13 cellular contexts compared by ENCODE assay signal in the genomic region with DNA sequence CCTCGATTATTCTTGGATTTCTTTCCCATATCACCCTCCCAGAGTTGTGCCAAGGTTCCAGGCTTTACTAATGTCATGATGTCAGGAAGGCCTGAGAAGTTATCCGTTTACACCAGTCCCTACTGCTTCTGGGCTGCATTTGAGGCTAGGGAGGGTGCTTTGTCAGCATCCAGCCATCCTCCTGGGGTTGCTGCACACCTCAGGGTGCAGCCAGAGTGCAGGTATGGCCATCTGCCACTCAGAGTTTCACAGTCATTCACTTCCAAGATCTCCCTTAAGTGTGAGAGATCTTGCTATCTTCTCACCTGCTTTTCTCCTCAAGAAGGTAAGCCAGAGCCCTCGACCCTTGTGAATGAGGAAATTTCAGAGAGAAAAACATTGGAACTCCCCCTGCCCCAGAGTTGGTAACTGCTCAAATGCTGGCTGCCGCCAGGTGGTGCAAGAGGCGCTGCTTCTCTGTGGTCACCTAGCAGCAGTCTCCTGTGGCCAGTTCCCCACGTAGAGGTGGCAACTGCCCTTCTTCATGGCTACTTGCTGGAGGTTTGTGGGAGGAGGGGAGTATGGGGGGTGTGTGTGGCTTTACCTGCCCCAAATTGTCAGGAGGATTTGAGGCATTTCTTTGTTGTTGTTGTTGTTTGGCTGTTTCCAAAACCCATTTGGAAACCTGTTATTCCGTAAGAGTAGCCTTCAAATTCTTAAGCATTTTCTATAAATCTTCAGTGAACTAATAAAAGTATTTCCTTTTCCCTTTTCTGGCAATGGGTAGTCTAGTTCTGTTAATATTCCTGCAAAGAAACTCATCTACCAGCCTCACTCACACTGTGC.
DNase-seq lines count a peak whose midpoint lies in the region; ATAC-seq and TF ChIP-seq lines count a peak whose summit lies in the region.
"Had no signal": no experiment of that assay in that cellular context is flagged by ENCODE, and none has a peak within 500 bp of the region (broad histone marks: within the 10 kb centered on the region; RNA-seq: fewer than 3 reads in every experiment).

No MANE protein-coding gene starts in this region.

- H3F3A ChIP-seq in smooth muscle cell (ENCODE audit: low read depth) = no peaks in the 10 kb centered on the region

- no peak overlapping the region for H3K4me2 ChIP-seq in smooth muscle cell
- H3K4me2 ChIP-seq: BLaER1 treated with 17β-estradiol and CSF1 and Interleukin-3, amounts not matched to agents 10 nM and 100 nM had no signal

- H2AFZ ChIP-seq in smooth muscle cell (ENCODE audit: low read depth) = no peak overlapping the region

- ATAC-seq in HG03175 (IDR thresholded peaks at IDR 0.05; ENCODE audit: unreplicated experiment) = no peak
- ATAC-seq: activated T-helper 17 cell treated with anti-CD3 and anti-CD28 coated beads, Interleukin-2, amount 50 U/mL, for 72 hours; psoas muscle had no signal

- no peaks in the 10 kb centered on the region for H3K36me3 ChIP-seq in cardiac muscle cell
- no peaks in the 10 kb centered on the region for H3K36me3 ChIP-seq in right atrium auricular region
- no peaks in the 10 kb centered on the region for H3K36me3 ChIP-seq in smooth muscle cell (ENCODE audit: low read depth)
- H3K36me3 ChIP-seq: BLaER1 treated with 17β-estradiol and CSF1 and Interleukin-3, amounts not matched to agents 10 nM and 100 nM had no signal

- H3K4me1 ChIP-seq in cardiac muscle cell (ENCODE audit: low read depth) (no peaks in the 10 kb centered on the region), right atrium auricular region (peaks cover 0 to 18% of the 10 kb centered on the region in 2 donors), smooth muscle cell (ENCODE audit: low read depth) (no peaks in the 10 kb centered on the region)
- H3K4me1 ChIP-seq: BLaER1 treated with 17β-estradiol and CSF1 and Interleukin-3, amounts not matched to agents 10 nM and 100 nM; psoas muscle had no signal

- WGBS in smooth muscle cell (ENCODE audit: low lambda C conversion rate) = 70% methylated on average over 7 of the region's 7 CpGs

- H3K27me3 ChIP-seq in cardiac muscle cell (no peaks in the 10 kb centered on the region), right atrium auricular region (no peaks in the 10 kb centered on the region), smooth muscle cell (ENCODE audit: low read depth) (no peaks in the 10 kb centered on the region)
- H3K27me3 ChIP-seq: BLaER1 treated with 17β-estradiol and CSF1 and Interleukin-3, amounts not matched to agents 10 nM and 100 nM had no signal

- H3K79me2 ChIP-seq in smooth muscle cell (ENCODE audit: low read depth) = no peaks in the 10 kb centered on the region

- H3K9ac ChIP-seq in smooth muscle cell (ENCODE audit: low read depth) = no peak overlapping the region
- H3K9ac ChIP-seq: BLaER1 treated with 17β-estradiol and CSF1 and Interleukin-3, amounts not matched to agents 10 nM and 100 nM had no signal

- H4K20me1 ChIP-seq in smooth muscle cell (ENCODE audit: low read depth) = no peaks in the 10 kb centered on the region
- H4K20me1 ChIP-seq: BLaER1 treated with 17β-estradiol and CSF1 and Interleukin-3, amounts not matched to agents 10 nM and 100 nM had no signal

- H3K4me3 ChIP-seq in cardiac muscle cell (no peak overlapping the region), right atrium auricular region (no peak overlapping the region), fibroblast of villous mesenchyme (ENCODE audit: low read depth, low read length) (no peak overlapping the region), smooth muscle cell (no peak overlapping the region)
- H3K4me3 ChIP-seq: BLaER1 treated with 17β-estradiol and CSF1 and Interleukin-3, amounts not matched to agents 10 nM and 100 nM; psoas muscle had no signal

- no peaks in the 10 kb centered on the region for H3K9me3 ChIP-seq in cardiac muscle cell (ENCODE audit: low read depth)
- H3K9me3 ChIP-seq in right atrium auricular region = no peaks in the 10 kb centered on the region
- no peaks in the 10 kb centered on the region for H3K9me3 ChIP-seq in smooth muscle cell (replicated peaks; ENCODE audit: low read depth)
- H3K9me3 ChIP-seq: psoas muscle had no signal

- peak in 1 of 2 donors; percentile 16 for DNase-seq in cardiac muscle cell (ENCODE audit: low read depth in 1 of 2, low spot score in 1 of 2)
- DNase-seq in right atrium auricular region (ENCODE audit: low spot score) = no peak
- peak; percentile 8 for DNase-seq in OCI-M1 (lab: John Stamatoyannopoulos, UW)
- DNase-seq in fibroblast of villous mesenchyme (ENCODE audit: low read depth) = no peak
- no peak for DNase-seq in smooth muscle cell (lab: John Stamatoyannopoulos, UW; ENCODE audit: unreplicated experiment)
- no peak for DNase-seq in midbrain (lab: John Stamatoyannopoulos, UW)
- DNase-seq in putamen (ENCODE audit: low spot score) = no peak
- DNase-seq: NCI-H2081, psoas muscle, T-helper 2 cell had no signal

- TF ChIP-seq CTCF in cardiac muscle cell (IDR thresholded peaks at IDR 0.05; ENCODE audit: low read depth, low read length) (peak; percentile 24), right atrium auricular region (IDR thresholded peaks at IDR 0.05) (no peak), fibroblast of villous mesenchyme (IDR thresholded peaks at IDR 0.05; ENCODE audit: insufficient read depth, low read depth, low read length) (peak; percentile 12), smooth muscle cell (IDR thresholded peaks at IDR 0.05; ENCODE audit: borderline replicate concordance, insufficient read depth, poor library complexity, severe bottlenecking) (peak; percentile 35)

- H3K27ac ChIP-seq in cardiac muscle cell (no peak overlapping the region), right atrium auricular region (no peak overlapping the region), smooth muscle cell (ENCODE audit: low read depth) (no peak overlapping the region)
- H3K27ac ChIP-seq: BLaER1 treated with 17β-estradiol and CSF1 and Interleukin-3, amounts not matched to agents 10 nM and 100 nM; psoas muscle had no signal

Comparison
In these comparisons a context has a peak if more than half of its experiments do, and no peak if none do; other contexts are left out.
1. CTCF ChIP-seq: peak in cardiac muscle cell (single experiment), fibroblast of villous mesenchyme (single experiment) and smooth muscle cell (single experiment); none in right atrium auricular region (0 of 2).